Comparison of ENCODE assay signal across 9 cellular contexts in genomic region chr2:173101687-173102086, GRCh38. TPM values are rescaled to one million over a fixed set of nuclear protein-coding genes. Genes with fewer than 3 reads are reported as not detected.
DNase-seq lines count a peak whose midpoint lies in the region; ATAC-seq and TF ChIP-seq lines count a peak whose summit lies in the region.
"Had no signal": no experiment of that assay in that cellular context is flagged by ENCODE, and none has a peak within 500 bp of the region (broad histone marks: within the 10 kb centered on the region; RNA-seq: fewer than 3 reads in every experiment).

No MANE protein-coding gene starts in this region.

- no peak for TF ChIP-seq EP300 in suprapubic skin (IDR thresholded peaks at IDR 0.05)

- peak; percentile 58 to 64 for ATAC-seq in activated T-cell treated with anti-CD3 and anti-CD28 coated beads, Interleukin-2, amount 50 U/mL, for 4 hours
- ATAC-seq in HG02759 (IDR thresholded peaks at IDR 0.05; ENCODE audit: unreplicated experiment) (peak; percentile 79), body of pancreas (peak; percentile 45)
- ATAC-seq in stimulated activated naive B cell treated with anti-CD40 and anti-IgM and Interleukin-4, amounts not matched to agents 10 μg/mL and 1 μg/mL and 100 μg/mL, for 72 hours (replicated peaks), result peak; percentile 80 to 97
- no peak for ATAC-seq in naive thymus-derived CD8-positive, alpha-beta T cell

- H3K4me1 ChIP-seq in body of pancreas, result peaks cover 11% of the 10 kb centered on the region
- H3K4me1 ChIP-seq in suprapubic skin, result peaks cover 7% of the 10 kb centered on the region

- POLR2A ChIA-PET in naive thymus-derived CD8-positive, alpha-beta T cell (lab: Charles Lee), result no interaction called here

- TF ChIP-seq POLR2A in body of pancreas (IDR thresholded peaks at IDR 0.05), result no peak
- TF ChIP-seq POLR2A in suprapubic skin (IDR thresholded peaks at IDR 0.05), result no peak

- peaks cover 6% of the 10 kb centered on the region for H3K4me1 Mint-ChIP-seq in activated T-cell treated with anti-CD3 and anti-CD28 coated beads, Interleukin-2, amount 50 U/mL, for 4 hours (ENCODE audit: low read depth)
- peaks cover 0 to 9% of the 10 kb centered on the region in 2 donors for H3K4me1 Mint-ChIP-seq in stimulated activated naive B cell treated with anti-CD40 and anti-IgM and Interleukin-4, amounts not matched to agents 10 μg/mL and 1 μg/mL and 100 μg/mL, for 72 hours
- H3K4me1 Mint-ChIP-seq in naive thymus-derived CD8-positive, alpha-beta T cell, result no peaks in the 10 kb centered on the region
- H3K4me1 Mint-ChIP-seq: B cell had no signal

- 77 to 86% methylated on average over 3 of the region's 3 CpGs for WGBS in body of pancreas, 2 donors
- WGBS in suprapubic skin, result 79% methylated on average over 3 of the region's 3 CpGs

- peak overlapping the region; percentile 43 for H3K27ac Mint-ChIP-seq in stimulated activated naive B cell treated with anti-CD40 and anti-IgM and Interleukin-4, amounts not matched to agents 10 μg/mL and 1 μg/mL and 100 μg/mL, for 72 hours
- no peak overlapping the region for H3K27ac Mint-ChIP-seq in naive thymus-derived CD8-positive, alpha-beta T cell
- H3K27ac Mint-ChIP-seq: B cell had no signal

- H3K9me3 ChIP-seq in body of pancreas, result no peaks in the 10 kb centered on the region
- H3K9me3 ChIP-seq in suprapubic skin, result no peaks in the 10 kb centered on the region

- H3K4me3 ChIP-seq in body of pancreas, result no peak overlapping the region
- no peak overlapping the region for H3K4me3 ChIP-seq in suprapubic skin

- intact Hi-C loops in body of pancreas (cut with DNase I), result no loop called here

- TF ChIP-seq CTCF in body of pancreas (IDR thresholded peaks at IDR 0.05), result no peak
- TF ChIP-seq CTCF in suprapubic skin (IDR thresholded peaks at IDR 0.05), result no peak

- no peaks in the 10 kb centered on the region for H3K36me3 Mint-ChIP-seq in activated T-cell treated with anti-CD3 and anti-CD28 coated beads, Interleukin-2, amount 50 U/mL, for 4 hours (ENCODE audit: insufficient read depth)
- peaks cover 0 to 20% of the 10 kb centered on the region in 2 donors for H3K36me3 Mint-ChIP-seq in stimulated activated naive B cell treated with anti-CD40 and anti-IgM and Interleukin-4, amounts not matched to agents 10 μg/mL and 1 μg/mL and 100 μg/mL, for 72 hours
- no peaks in the 10 kb centered on the region for H3K36me3 Mint-ChIP-seq in naive thymus-derived CD8-positive, alpha-beta T cell

- H3K27me3 ChIP-seq in body of pancreas, result no peaks in the 10 kb centered on the region
- H3K27me3 ChIP-seq in suprapubic skin, result no peaks in the 10 kb centered on the region

- H3K27ac ChIP-seq in body of pancreas, result no peak overlapping the region
- H3K27ac ChIP-seq in suprapubic skin, result no peak overlapping the region

- H3K27me3 Mint-ChIP-seq in activated T-cell treated with anti-CD3 and anti-CD28 coated beads, Interleukin-2, amount 50 U/mL, for 4 hours (ENCODE audit: low read depth), result no peaks in the 10 kb centered on the region
- no peaks in the 10 kb centered on the region for H3K27me3 Mint-ChIP-seq in stimulated activated naive B cell treated with anti-CD40 and anti-IgM and Interleukin-4, amounts not matched to agents 10 μg/mL and 1 μg/mL and 100 μg/mL, for 72 hours
- peaks cover 0 to 14% (median 0%) of the 10 kb centered on the region in 5 donors for H3K27me3 Mint-ChIP-seq in naive thymus-derived CD8-positive, alpha-beta T cell
- H3K27me3 Mint-ChIP-seq: B cell had no signal

- H3K36me3 ChIP-seq in body of pancreas (replicated peaks in 1 of 2; ENCODE audit: insufficient read depth in 1 of 2, low read depth in 2 of 2) (no peaks in the 10 kb centered on the region), suprapubic skin (peaks cover 9% of the 10 kb centered on the region)

- no peaks in the 10 kb centered on the region for H3K9me3 Mint-ChIP-seq in activated T-cell treated with anti-CD3 and anti-CD28 coated beads, Interleukin-2, amount 50 U/mL, for 4 hours
- no peaks in the 10 kb centered on the region for H3K9me3 Mint-ChIP-seq in stimulated activated naive B cell treated with anti-CD40 and anti-IgM and Interleukin-4, amounts not matched to agents 10 μg/mL and 1 μg/mL and 100 μg/mL, for 72 hours
- H3K9me3 Mint-ChIP-seq in naive thymus-derived CD8-positive, alpha-beta T cell, result no peaks in the 10 kb centered on the region

- no peak for DNase-seq in activated T-cell treated with anti-CD3 and anti-CD28 coated beads, Interleukin-2, amount 50 U/mL, for 4 hours
- DNase-seq in activated T-cell treated with anti-CD3 and anti-CD28 coated beads for 4 hours (no peak), body of pancreas (no peak), suprapubic skin (ENCODE audit: low spot score in 2 of 2) (no peak), nucleus accumbens (lab: John Stamatoyannopoulos, UW) (no peak)
- no peak for DNase-seq in stimulated activated naive B cell treated with anti-CD40 and anti-IgM and Interleukin-4, amounts not matched to agents 10 μg/mL and 1 μg/mL and 100 μg/mL, for 72 hours
- no peak for DNase-seq in naive thymus-derived CD8-positive, alpha-beta T cell

- H3K4me3 Mint-ChIP-seq in activated T-cell treated with anti-CD3 and anti-CD28 coated beads, Interleukin-2, amount 50 U/mL, for 4 hours, result peak overlapping the region; percentile 16
- H3K4me3 Mint-ChIP-seq in stimulated activated naive B cell treated with anti-CD40 and anti-IgM and Interleukin-4, amounts not matched to agents 10 μg/mL and 1 μg/mL and 100 μg/mL, for 72 hours, result no peak overlapping the region
- no peak overlapping the region for H3K4me3 Mint-ChIP-seq in naive thymus-derived CD8-positive, alpha-beta T cell
- H3K4me3 Mint-ChIP-seq: B cell had no signal

RNA-seq across cellular contexts. Expression of gene MAP3K20, which starts 26.0 kb away (rescaled TPM):
- total RNA-seq in activated T-cell treated with anti-CD3 and anti-CD28 coated beads, Interleukin-2, amount 50 U/mL, for 4 hours, result 1 to 10 TPM; 5.9 to 8.6 (median 6.8) TPM
- total RNA-seq in body of pancreas (10 to 100 TPM; 11.5 to 18.7 TPM), suprapubic skin (10 to 100 TPM; 26.2 to 40.3 (median 33.6) TPM)
- under 1 TPM; 0.74 to 0.78 TPM for total RNA-seq in naive thymus-derived CD8-positive, alpha-beta T cell
- 1 to 10 TPM in 1 of 3 donors, under 1 TPM in 1, not detected in 1; 0.42 to 2.6 TPM for polyA plus RNA-seq in naive thymus-derived CD8-positive, alpha-beta T cell

Comparison
In these comparisons a context has a peak if more than half of its experiments do, and no peak if none do; other contexts are left out.
1. ATAC-seq: peak in activated T-cell treated with anti-CD3 and anti-CD28 coated beads, Interleukin-2, amount 50 U/mL, for 4 hours (2 of 2), HG02759 (single experiment), body of pancreas (single experiment) and stimulated activated naive B cell treated with anti-CD40 and anti-IgM and Interleukin-4, amounts not matched to agents 10 μg/mL and 1 μg/mL and 100 μg/mL, for 72 hours (2 of 2); none in naive thymus-derived CD8-positive, alpha-beta T cell (0 of 2).